Comparison of ENCODE assay signal across 20 cellular contexts in the genomic region with DNA sequence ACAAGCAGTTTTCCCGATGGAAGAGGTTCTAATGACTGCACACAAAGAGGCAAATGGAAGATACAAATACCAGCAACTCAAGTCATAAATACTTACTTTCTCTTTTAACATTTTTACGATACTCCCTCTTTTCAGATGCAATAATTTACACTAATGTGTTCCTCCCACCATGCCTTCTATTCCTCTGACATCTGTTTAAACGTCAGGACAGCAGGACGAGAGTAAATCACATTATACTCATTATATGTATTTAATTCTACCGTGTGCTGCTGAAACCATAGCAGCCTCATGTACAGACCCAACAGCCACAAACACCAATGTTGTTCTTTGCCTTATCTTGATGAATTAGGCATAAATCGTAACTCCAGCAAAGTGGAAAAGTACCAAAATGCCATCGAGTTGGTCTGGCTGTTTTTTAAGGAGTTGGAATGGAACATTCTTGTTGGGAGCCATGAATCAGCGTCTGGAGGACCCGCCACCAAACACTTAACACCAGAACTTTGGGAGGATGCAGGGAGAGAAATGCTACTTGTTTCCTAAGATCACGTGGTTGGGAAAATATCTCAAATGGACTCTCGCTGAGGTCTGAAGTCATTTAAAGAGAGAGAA.
DNase-seq lines count a peak whose midpoint lies in the region; ATAC-seq and TF ChIP-seq lines count a peak whose summit lies in the region.
"Had no signal": no experiment of that assay in that cellular context is flagged by ENCODE, and none has a peak within 500 bp of the region (broad histone marks: within the 10 kb centered on the region; RNA-seq: fewer than 3 reads in every experiment).

No MANE protein-coding gene starts in this region.

- no peak for ATAC-seq in thoracic aorta (ENCODE audit: insufficient number of reproducible peaks, low FRiP score, low read depth)
- ATAC-seq: GM12878, SK-N-SH treated with all-trans-retinoic acid at 6 μM for 48 hours had no signal

- no peaks in the 10 kb centered on the region for H3K36me3 Mint-ChIP-seq in T-helper 2 cell treated with Interferon-gamma antibody and Interleukin-4, amounts not matched to agents 5 μg/mL and 100 μg/mL, for 36 hours (ENCODE audit: low read depth)

- no peaks in the 10 kb centered on the region for H3K9me3 ChIP-seq in muscle layer of colon (ENCODE audit: low read length)
- no peaks in the 10 kb centered on the region for H3K9me3 ChIP-seq in thoracic aorta
- H3K9me3 ChIP-seq in spleen: peaks cover 0 to 26% (median 6%) of the 10 kb centered on the region in 8 donors
- H3K9me3 ChIP-seq: BE2C had no signal

- H3K27me3 Mint-ChIP-seq in T-helper 2 cell treated with Interferon-gamma antibody and Interleukin-4, amounts not matched to agents 5 μg/mL and 100 μg/mL, for 36 hours (ENCODE audit: low read depth): no peaks in the 10 kb centered on the region

- peaks cover 77% of the 10 kb centered on the region for H3K4me1 ChIP-seq in muscle layer of colon (ENCODE audit: insufficient read depth, low read length)
- H3K4me1 ChIP-seq in thoracic aorta (ENCODE audit: control insufficient read depth in 1 of 2, low read depth in 2 of 2): peaks cover 0 to 16% of the 10 kb centered on the region in 2 donors
- H3K4me1 ChIP-seq in spleen: no peaks in the 10 kb centered on the region
- H3K4me1 ChIP-seq: BE2C had no signal

- H3K4me3 Mint-ChIP-seq in T-helper 2 cell treated with Interferon-gamma antibody and Interleukin-4, amounts not matched to agents 5 μg/mL and 100 μg/mL, for 36 hours: no peak overlapping the region
- H3K4me3 Mint-ChIP-seq: CD4-positive, alpha-beta T cell had no signal

- no peak overlapping the region for H3K4me3 ChIP-seq in astrocyte of the spinal cord (ENCODE audit: low read depth, low read length)
- peak overlapping the region in 1 of 2 donors; percentile 24 for H3K4me3 ChIP-seq in muscle layer of colon (ENCODE audit: low read depth in 1 of 2, low read length in 2 of 2)
- H3K4me3 ChIP-seq in thoracic aorta: no peak overlapping the region
- no peak overlapping the region for H3K4me3 ChIP-seq in spleen
- H3K4me3 ChIP-seq: GM12878 had no signal

- H3K27ac Mint-ChIP-seq in T-helper 2 cell treated with Interferon-gamma antibody and Interleukin-4, amounts not matched to agents 5 μg/mL and 100 μg/mL, for 36 hours: no peak overlapping the region
- H3K27ac Mint-ChIP-seq: CD4-positive, alpha-beta T cell had no signal

- no peaks in the 10 kb centered on the region for H3K27me3 ChIP-seq in muscle layer of colon (ENCODE audit: control insufficient read depth in 1 of 2, insufficient read depth in 2 of 2, low read length in 2 of 2)
- no peaks in the 10 kb centered on the region for H3K27me3 ChIP-seq in thoracic aorta (replicated peaks; ENCODE audit: insufficient read depth)
- peaks cover 0 to 60% (median 0%) of the 10 kb centered on the region in 7 donors for H3K27me3 ChIP-seq in spleen (replicated peaks in 1 of 7)
- H3K27me3 ChIP-seq: BE2C had no signal

- WGBS in spleen, 5 donors: 66 to 75% (median 74%) methylated on average over 11 of the region's 11 CpGs

- in situ Hi-C loops in astrocyte of the spinal cord (cut with HindIII; ENCODE audit: low sequenced_read_pairs): no loop called here

- intact Hi-C loops in spleen (cut with DNase I; ENCODE audit: low total_unique reads): no loop called here

- H3K36me3 ChIP-seq in muscle layer of colon (ENCODE audit: insufficient read depth, low read length): no peaks in the 10 kb centered on the region
- H3K36me3 ChIP-seq in thoracic aorta: no peaks in the 10 kb centered on the region
- no peaks in the 10 kb centered on the region for H3K36me3 ChIP-seq in spleen
- H3K36me3 ChIP-seq: BE2C had no signal

- H3K9ac ChIP-seq in muscle layer of colon (ENCODE audit: low read length): no peak overlapping the region

- H3K27ac ChIP-seq in muscle layer of colon (ENCODE audit: low read depth, low read length) (peak overlapping the region; percentile 63), thoracic aorta (peak overlapping the region; percentile 37 to 55), spleen (no peak overlapping the region)

- TF ChIP-seq CTCF in astrocyte of the spinal cord (IDR thresholded peaks at IDR 0.05; ENCODE audit: low read depth, low read length) (no peak), thoracic aorta (IDR thresholded peaks at IDR 0.05) (no peak), spleen (IDR thresholded peaks at IDR 0.05 in 8 of 11, conservative IDR thresholded peaks at IDR 0.05 in 3 of 11) (no peak)

- no peaks in the 10 kb centered on the region for H3K9me3 Mint-ChIP-seq in T-helper 2 cell treated with Interferon-gamma antibody and Interleukin-4, amounts not matched to agents 5 μg/mL and 100 μg/mL, for 36 hours
- H3K9me3 Mint-ChIP-seq: CD4-positive, alpha-beta T cell had no signal

- TF ChIP-seq POLR2A in spleen (IDR thresholded peaks at IDR 0.05): no peak

- DNase-seq in GM04503 (ENCODE audit: low read depth) (peak; percentile 11), astrocyte of the spinal cord (ENCODE audit: low read depth, low spot score) (peak; percentile 45), thoracic aorta (ENCODE audit: low spot score) (no peak), spleen (no peak), NCI-H2081 (lab: John Stamatoyannopoulos, UW) (no peak)
- DNase-seq in T-helper 2 cell treated with Interferon-gamma antibody and Interleukin-4, amounts not matched to agents 5 μg/mL and 100 μg/mL, for 36 hours (ENCODE audit: low spot score): no peak
- DNase-seq: BE2C; CD4-positive, alpha-beta T cell; DMS79; IMR-90; Kasumi-1; MM.1S; NCI-H1105; NCI-H1694; NCI-H226; NCI-H524 treated with DMSO at 0.1 percent for 48 hours; SHP77 treated with DMSO at 0.1 percent for 48 hours had no signal

- no peaks in the 10 kb centered on the region for H3K4me1 Mint-ChIP-seq in T-helper 2 cell treated with Interferon-gamma antibody and Interleukin-4, amounts not matched to agents 5 μg/mL and 100 μg/mL, for 36 hours (ENCODE audit: low read depth)

Comparison
In these comparisons a context has a peak if more than half of its experiments do, and no peak if none do; other contexts are left out.
1. DNase-seq: peak in GM04503 (single experiment) and astrocyte of the spinal cord (single experiment); none in thoracic aorta (single experiment), spleen (single experiment), NCI-H2081 (0 of 2) and T-helper 2 cell treated with Interferon-gamma antibody and Interleukin-4, amounts not matched to agents 5 μg/mL and 100 μg/mL, for 36 hours (single experiment).
2. H3K27ac ChIP-seq: peak in muscle layer of colon (single experiment) and thoracic aorta (2 of 2); none in spleen (0 of 8).